Comparison of ENCODE assay signal across 23 cellular contexts in genomic region chr10:84078771-84079170, GRCh38.
A peak's percentile ranks its signal among the peaks of the same experiment; 100 is the strongest.
DNase-seq lines count a peak whose midpoint lies in the region; ATAC-seq, FAIRE-seq and TF ChIP-seq lines count a peak whose summit lies in the region.
"Had no signal": no experiment of that assay in that cellular context is flagged by ENCODE, and none has a peak within 500 bp of the region (broad histone marks: within the 10 kb centered on the region; RNA-seq: fewer than 3 reads in every experiment).

No MANE protein-coding gene starts in this region.

- peak overlapping the region; percentile 27 for H3K27ac Mint-ChIP-seq in progenitor cell of endocrine pancreas
- no peak overlapping the region for H3K27ac Mint-ChIP-seq in activated naive CD4-positive, alpha-beta T cell treated with anti-CD3 and anti-CD28 coated beads for 36 hours
- H3K27ac Mint-ChIP-seq in CD4-positive, alpha-beta T cell, result no peak overlapping the region
- H3K27ac Mint-ChIP-seq: CD8-positive, alpha-beta memory T cell had no signal

- peaks cover 3% of the 10 kb centered on the region for H3K9me3 Mint-ChIP-seq in progenitor cell of endocrine pancreas (ENCODE audit: low read depth)
- H3K9me3 Mint-ChIP-seq in activated naive CD4-positive, alpha-beta T cell treated with anti-CD3 and anti-CD28 coated beads for 36 hours, result no peaks in the 10 kb centered on the region
- H3K9me3 Mint-ChIP-seq in CD4-positive, alpha-beta T cell, result peaks cover 2% of the 10 kb centered on the region

- DNase-seq in GM12892 (ENCODE audit: insufficient read length) (no peak), SJCRH30 (no peak), esophagus muscularis mucosa (ENCODE audit: extremely low spot score) (peak; percentile 50), progenitor cell of endocrine pancreas (ENCODE audit: low spot score, unreplicated experiment) (no peak), glomerular visceral epithelial cell (ENCODE audit: extremely low spot score) (no peak)
- no peak for DNase-seq in activated naive CD4-positive, alpha-beta T cell treated with anti-CD3 and anti-CD28 coated beads for 36 hours
- DNase-seq in CD4-positive, alpha-beta T cell, result no peak
- DNase-seq: 8988T; ACHN; CD4-positive, alpha-beta memory T cell; CD8-positive, alpha-beta memory T cell; COR-L47; DMS 273 treated with DMSO at 0.1 percent for 48 hours; DMS153; DMS79; DND-41; EL; GDM1 had no signal

- ATAC-seq in CD4-positive, alpha-beta T cell (ENCODE audit: poor library complexity), result no peak
- ATAC-seq: GM12878 had no signal

- H3K4me3 ChIP-seq in SJCRH30 (no peak overlapping the region), esophagus muscularis mucosa (no peak overlapping the region)
- H3K4me3 ChIP-seq: BLaER1 treated with 17β-estradiol and CSF1 and Interleukin-3, amounts not matched to agents 10 nM and 100 nM; GM12878 had no signal

- FAIRE-seq in GM12892 (lab: Jason Lieb, UNC), result peak; percentile 17
- FAIRE-seq: A204.1, GM12878, GM19239 had no signal

- H3K9me3 ChIP-seq in SJCRH30 (replicated peaks) (no peaks in the 10 kb centered on the region), esophagus muscularis mucosa (peaks cover 0 to 1% (median 0%) of the 10 kb centered on the region in 4 donors)
- H3K9me3 ChIP-seq in CD4-positive, alpha-beta T cell (ENCODE audit: control insufficient read depth, low read length), result no peaks in the 10 kb centered on the region

- H3K27me3 ChIP-seq in SJCRH30 (no peaks in the 10 kb centered on the region), esophagus muscularis mucosa (no peaks in the 10 kb centered on the region)
- no peaks in the 10 kb centered on the region for H3K27me3 ChIP-seq in CD4-positive, alpha-beta T cell (ENCODE audit: control insufficient read depth, insufficient read depth, low read length)
- H3K27me3 ChIP-seq: BLaER1 treated with 17β-estradiol and CSF1 and Interleukin-3, amounts not matched to agents 10 nM and 100 nM had no signal

- no peak for TF ChIP-seq EP300 in esophagus muscularis mucosa (IDR thresholded peaks at IDR 0.05)

- intact Hi-C loops in esophagus muscularis mucosa (cut with DNase I), result no loop called here
- intact Hi-C loops in activated naive CD4-positive, alpha-beta T cell treated with anti-CD3 and anti-CD28 coated beads for 36 hours (cut with micrococcal nuclease), result no loop called here
- intact Hi-C loops in CD4-positive, alpha-beta T cell (cut with DNase I, micrococcal nuclease), result no loop called here

- no peak for TF ChIP-seq POLR2A in GM12892 (IDR thresholded peaks at IDR 0.05; ENCODE audit: low read depth, low read length)
- TF ChIP-seq POLR2A in esophagus muscularis mucosa (IDR thresholded peaks at IDR 0.05; ENCODE audit: low read depth), result no peak

- peaks cover 3% of the 10 kb centered on the region; the same call in 1 of the 2 replicates for H3K4me1 ChIP-seq in SJCRH30
- no peaks in the 10 kb centered on the region for H3K4me1 ChIP-seq in esophagus muscularis mucosa
- H3K4me1 ChIP-seq: BLaER1 treated with 17β-estradiol and CSF1 and Interleukin-3, amounts not matched to agents 10 nM and 100 nM had no signal

- H3K36me3 ChIP-seq in SJCRH30 (no peaks in the 10 kb centered on the region), esophagus muscularis mucosa (no peaks in the 10 kb centered on the region)
- H3K36me3 ChIP-seq: BLaER1 treated with 17β-estradiol and CSF1 and Interleukin-3, amounts not matched to agents 10 nM and 100 nM had no signal

- no peaks in the 10 kb centered on the region for H3K36me3 Mint-ChIP-seq in progenitor cell of endocrine pancreas (ENCODE audit: insufficient read depth)
- H3K36me3 Mint-ChIP-seq in activated naive CD4-positive, alpha-beta T cell treated with anti-CD3 and anti-CD28 coated beads for 36 hours (ENCODE audit: low read depth), result no peaks in the 10 kb centered on the region
- no peaks in the 10 kb centered on the region for H3K36me3 Mint-ChIP-seq in CD4-positive, alpha-beta T cell (ENCODE audit: low read depth)
- H3K36me3 Mint-ChIP-seq: CD4-positive, alpha-beta memory T cell; CD8-positive, alpha-beta memory T cell had no signal

- H3K4me3 Mint-ChIP-seq in progenitor cell of endocrine pancreas (ENCODE audit: low read depth), result no peak overlapping the region
- H3K4me3 Mint-ChIP-seq in activated naive CD4-positive, alpha-beta T cell treated with anti-CD3 and anti-CD28 coated beads for 36 hours, result no peak overlapping the region
- no peak overlapping the region for H3K4me3 Mint-ChIP-seq in CD4-positive, alpha-beta T cell
- H3K4me3 Mint-ChIP-seq: CD4-positive, alpha-beta memory T cell; CD8-positive, alpha-beta memory T cell had no signal

- POLR2A ChIA-PET in CD4-positive, alpha-beta T cell (lab: Charles Lee), result no interaction called here

- CTCF ChIA-PET in activated naive CD4-positive, alpha-beta T cell treated with anti-CD3 and anti-CD28 coated beads for 36 hours (lab: Charles Lee), result no interaction called here
- CTCF ChIA-PET in CD4-positive, alpha-beta T cell (lab: Charles Lee), result interaction anchor here (1.8 kb wide), 1 partner anchor 13 kb away, joined by 3 read pairs; no protein-coding TSS in a partner anchor

- peaks cover 7% of the 10 kb centered on the region for H3K4me1 Mint-ChIP-seq in progenitor cell of endocrine pancreas (ENCODE audit: low read depth)
- no peaks in the 10 kb centered on the region for H3K4me1 Mint-ChIP-seq in activated naive CD4-positive, alpha-beta T cell treated with anti-CD3 and anti-CD28 coated beads for 36 hours (ENCODE audit: low read depth)
- H3K4me1 Mint-ChIP-seq in CD4-positive, alpha-beta T cell (ENCODE audit: low read depth), result no peaks in the 10 kb centered on the region
- H3K4me1 Mint-ChIP-seq: CD4-positive, alpha-beta memory T cell; CD8-positive, alpha-beta memory T cell had no signal

- H3K27me3 Mint-ChIP-seq in progenitor cell of endocrine pancreas, result peaks cover 2% of the 10 kb centered on the region
- H3K27me3 Mint-ChIP-seq in activated naive CD4-positive, alpha-beta T cell treated with anti-CD3 and anti-CD28 coated beads for 36 hours (ENCODE audit: low read depth), result peaks cover 5% of the 10 kb centered on the region
- H3K27me3 Mint-ChIP-seq in CD4-positive, alpha-beta T cell, result peaks cover 16% of the 10 kb centered on the region

- no peak for TF ChIP-seq CTCF in esophagus muscularis mucosa (IDR thresholded peaks at IDR 0.05)
- TF ChIP-seq CTCF in progenitor cell of endocrine pancreas (IDR thresholded peaks at IDR 0.05; ENCODE audit: unreplicated experiment), result no peak
- no peak for TF ChIP-seq CTCF in CD4-positive, alpha-beta T cell (IDR thresholded peaks at IDR 0.05)

- H3K27ac ChIP-seq in SJCRH30, result peak overlapping the region; percentile 64; the same call in 1 of the 2 replicates
- H3K27ac ChIP-seq in esophagus muscularis mucosa (replicated peaks in 1 of 4), result no peak overlapping the region
- H3K27ac ChIP-seq in CD4-positive, alpha-beta T cell (ENCODE audit: low read depth, low read length), result no peak overlapping the region
- H3K27ac ChIP-seq: BLaER1 treated with 17β-estradiol and CSF1 and Interleukin-3, amounts not matched to agents 10 nM and 100 nM; C4-2B had no signal
